In the genomic region with DNA sequence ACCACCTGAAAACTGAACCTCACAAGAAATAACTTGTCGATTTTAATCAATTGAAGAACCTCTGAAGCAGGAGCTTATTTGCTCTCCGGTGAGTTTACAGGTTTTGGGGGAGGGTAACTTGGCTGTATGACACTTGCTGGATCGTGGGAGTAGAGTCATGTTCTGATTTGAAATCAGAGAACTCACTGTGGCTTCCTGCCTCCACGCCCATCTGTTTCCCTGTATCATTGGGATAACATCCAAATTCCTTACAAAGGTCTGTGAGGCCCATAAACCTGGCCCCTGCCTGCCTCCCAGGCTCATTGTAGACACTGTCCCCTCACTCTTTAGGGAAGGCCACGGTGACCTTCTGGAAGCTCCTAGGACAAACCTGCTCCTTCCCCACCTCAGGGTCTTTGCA, we compare ENCODE assay signal across 12 cellular contexts. TPM values are rescaled to one million over a fixed set of nuclear protein-coding genes. Genes with fewer than 3 reads are reported as not detected.
DNase-seq lines count a peak whose midpoint lies in the region; ATAC-seq, FAIRE-seq and TF ChIP-seq lines count a peak whose summit lies in the region.
"Had no signal": no experiment of that assay in that cellular context is flagged by ENCODE, and none has a peak within 500 bp of the region (broad histone marks: within the 10 kb centered on the region; RNA-seq: fewer than 3 reads in every experiment).

No MANE protein-coding gene starts in this region.

- no peak for ATAC-seq in activated CD8-positive, alpha-beta T cell treated with anti-CD3 and anti-CD28 coated beads for 36 hours
- ATAC-seq in activated CD8-positive, alpha-beta T cell treated with anti-CD3 and anti-CD28 coated beads, Interleukin-2, amount 10 ng/mL, durations not matched to agents 7 days and 5 days = no peak
- no peak for ATAC-seq in HG03280 (IDR thresholded peaks at IDR 0.05; ENCODE audit: unreplicated experiment)

- no peak overlapping the region for H3K4me3 Mint-ChIP-seq in activated CD8-positive, alpha-beta T cell treated with anti-CD3 and anti-CD28 coated beads for 36 hours
- H3K4me3 Mint-ChIP-seq in activated CD8-positive, alpha-beta T cell treated with anti-CD3 and anti-CD28 coated beads, Interleukin-2, amount 10 ng/mL, durations not matched to agents 7 days and 5 days = no peak overlapping the region
- H3K4me3 Mint-ChIP-seq: activated B cell treated with CpG ODN at 0.5 μM for 24 hours had no signal

- H3K4me3 ChIP-seq in small intestine (ENCODE audit: low read depth in 1 of 2, low read length in 2 of 2) = no peak overlapping the region
- H3K4me3 ChIP-seq: gastrocnemius medialis, SJSA1 had no signal

- intact Hi-C loops in activated CD8-positive, alpha-beta T cell treated with anti-CD3 and anti-CD28 coated beads for 36 hours (cut with micrococcal nuclease) = no loop called here

- H3K4me1 Mint-ChIP-seq in activated CD8-positive, alpha-beta T cell treated with anti-CD3 and anti-CD28 coated beads for 36 hours (ENCODE audit: low read depth) = peaks cover 40% of the 10 kb centered on the region
- peaks cover 29% of the 10 kb centered on the region for H3K4me1 Mint-ChIP-seq in activated CD8-positive, alpha-beta T cell treated with anti-CD3 and anti-CD28 coated beads, Interleukin-2, amount 10 ng/mL, durations not matched to agents 7 days and 5 days (ENCODE audit: low read depth)

- POLR2A ChIA-PET in activated CD8-positive, alpha-beta T cell treated with anti-CD3 and anti-CD28 coated beads for 36 hours (lab: Charles Lee) = no interaction called here
- POLR2A ChIA-PET in activated CD8-positive, alpha-beta T cell treated with anti-CD3 and anti-CD28 coated beads, Interleukin-2, amount 10 ng/mL, durations not matched to agents 7 days and 5 days (lab: Charles Lee) = interaction anchor here (1.1 kb wide), 1 partner anchor 91 kb away, joined by 3 read pairs; no protein-coding TSS in a partner anchor

- H3K27ac Mint-ChIP-seq in activated CD8-positive, alpha-beta T cell treated with anti-CD3 and anti-CD28 coated beads for 36 hours = peak overlapping the region; percentile 77
- no peak overlapping the region for H3K27ac Mint-ChIP-seq in activated CD8-positive, alpha-beta T cell treated with anti-CD3 and anti-CD28 coated beads, Interleukin-2, amount 10 ng/mL, durations not matched to agents 7 days and 5 days
- H3K27ac Mint-ChIP-seq: activated B cell treated with CpG ODN at 0.5 μM for 24 hours had no signal

- H3K9me3 ChIP-seq in small intestine (ENCODE audit: control insufficient read depth, low read depth) = no peaks in the 10 kb centered on the region
- H3K9me3 ChIP-seq: gastrocnemius medialis, SJSA1 had no signal

- peaks cover 2% of the 10 kb centered on the region for H3K9me3 Mint-ChIP-seq in activated CD8-positive, alpha-beta T cell treated with anti-CD3 and anti-CD28 coated beads for 36 hours
- no peaks in the 10 kb centered on the region for H3K9me3 Mint-ChIP-seq in activated CD8-positive, alpha-beta T cell treated with anti-CD3 and anti-CD28 coated beads, Interleukin-2, amount 10 ng/mL, durations not matched to agents 7 days and 5 days (ENCODE audit: insufficient read depth)
- H3K9me3 Mint-ChIP-seq: activated B cell treated with CpG ODN at 0.5 μM for 24 hours had no signal

- peak overlapping the region in 1 of 2 donors; percentile 73 for H3K27ac ChIP-seq in small intestine (ENCODE audit: low read depth in 1 of 2, low read length in 1 of 2)
- H3K27ac ChIP-seq: SJSA1 had no signal

- H3K4me1 ChIP-seq in small intestine (ENCODE audit: control insufficient read depth in 2 of 2, insufficient read depth in 1 of 2, low read depth in 1 of 2, low read length in 1 of 2) = peaks cover 0 to 3% of the 10 kb centered on the region in 2 donors

- TF ChIP-seq CTCF in activated CD8-positive, alpha-beta T cell treated with anti-CD3 and anti-CD28 coated beads for 36 hours (IDR thresholded peaks at IDR 0.05) = no peak

- CTCF ChIA-PET in activated CD8-positive, alpha-beta T cell treated with anti-CD3 and anti-CD28 coated beads for 36 hours (lab: Charles Lee) = interaction anchor here (1.0 to 3.1 kb wide), 4 partner anchors 22 to 192 kb away, joined by 3 to 12 read pairs (median 3); no protein-coding TSS in a partner anchor
- CTCF ChIA-PET in activated CD8-positive, alpha-beta T cell treated with anti-CD3 and anti-CD28 coated beads, Interleukin-2, amount 10 ng/mL, durations not matched to agents 7 days and 5 days (lab: Charles Lee) = interaction anchor here (0.8 to 3.1 kb wide), 4 partner anchors 34 to 192 kb away, joined by 3 to 17 read pairs (median 8); partner anchors contain the start of gene NOG

- no peaks in the 10 kb centered on the region for H3K36me3 ChIP-seq in small intestine (ENCODE audit: control insufficient read depth in 2 of 2, insufficient read depth in 2 of 2, low read length in 2 of 2)
- H3K36me3 ChIP-seq: gastrocnemius medialis, SJSA1 had no signal

- no peak for FAIRE-seq in small intestine (lab: Jason Lieb, UNC)
- FAIRE-seq in H54 (lab: Jason Lieb, UNC) = no peak

- DNase-seq in activated CD8-positive, alpha-beta T cell treated with anti-CD3 and anti-CD28 coated beads for 36 hours = peak; percentile 6
- no peak for DNase-seq in activated CD8-positive, alpha-beta T cell treated with anti-CD3 and anti-CD28 coated beads, Interleukin-2, amount 10 ng/mL, durations not matched to agents 7 days and 5 days
- DNase-seq in NCI-H2171 treated with DMSO at 0.1 percent for 48 hours (lab: John Stamatoyannopoulos, UW) = peak; percentile 68
- DNase-seq in cerebellar cortex (ENCODE audit: low spot score) = peak; percentile 68
- peak; percentile 19 for DNase-seq in small intestine
- DNase-seq in H54 (ENCODE audit: insufficient read length, low spot score) = no peak
- no peak for DNase-seq in middle frontal gyrus (ENCODE audit: extremely low spot score, low spot score)
- DNase-seq: activated B cell treated with CpG ODN at 0.5 μM for 24 hours, trophoblast cell had no signal

- no peak for TF ChIP-seq POLR2A in H54 (IDR thresholded peaks at IDR 0.05; ENCODE audit: low read depth, low read length)

- WGBS in small intestine, 3 donors = 41 to 59% (median 47%) methylated on average over 5 of the region's 5 CpGs

- H3K27me3 ChIP-seq in small intestine (ENCODE audit: control insufficient read depth in 2 of 2, insufficient read depth in 2 of 2, low read length in 2 of 2) = no peaks in the 10 kb centered on the region
- H3K27me3 ChIP-seq: gastrocnemius medialis, SJSA1 had no signal

- H3K36me3 Mint-ChIP-seq in activated CD8-positive, alpha-beta T cell treated with anti-CD3 and anti-CD28 coated beads for 36 hours (ENCODE audit: low read depth) = peaks cover 5% of the 10 kb centered on the region
- peaks cover 4% of the 10 kb centered on the region for H3K36me3 Mint-ChIP-seq in activated CD8-positive, alpha-beta T cell treated with anti-CD3 and anti-CD28 coated beads, Interleukin-2, amount 10 ng/mL, durations not matched to agents 7 days and 5 days (ENCODE audit: low read depth)

- no peaks in the 10 kb centered on the region for H3K27me3 Mint-ChIP-seq in activated CD8-positive, alpha-beta T cell treated with anti-CD3 and anti-CD28 coated beads for 36 hours
- peaks cover 4% of the 10 kb centered on the region for H3K27me3 Mint-ChIP-seq in activated CD8-positive, alpha-beta T cell treated with anti-CD3 and anti-CD28 coated beads, Interleukin-2, amount 10 ng/mL, durations not matched to agents 7 days and 5 days (ENCODE audit: low read depth)

RNA-seq across cellular contexts. Expression of gene C17orf67, which starts 48.3 kb away (rescaled TPM):
- total RNA-seq in activated CD8-positive, alpha-beta T cell treated with anti-CD3 and anti-CD28 coated beads for 36 hours = 1 to 10 TPM; 2.3 TPM
- 1 to 10 TPM; 3.1 to 3.2 TPM for total RNA-seq in activated CD8-positive, alpha-beta T cell treated with anti-CD3 and anti-CD28 coated beads, Interleukin-2, amount 10 ng/mL, durations not matched to agents 7 days and 5 days
- 10 to 100 TPM in 2 of 3 donors, 1 to 10 TPM in 1; 2.6 to 41.9 (median 10.5) TPM for polyA plus RNA-seq in small intestine

RNA-seq across cellular contexts. Expression of gene DGKE, which starts 48.6 kb away (rescaled TPM):
- total RNA-seq in activated CD8-positive, alpha-beta T cell treated with anti-CD3 and anti-CD28 coated beads for 36 hours = 10 to 100 TPM; 25.1 to 29.0 TPM
- 10 to 100 TPM; 30.8 to 31.1 TPM for total RNA-seq in activated CD8-positive, alpha-beta T cell treated with anti-CD3 and anti-CD28 coated beads, Interleukin-2, amount 10 ng/mL, durations not matched to agents 7 days and 5 days
- 1 to 10 TPM in 1 of 3 donors, under 1 TPM in 2; 0.27 to 2.0 (median 0.67) TPM for polyA plus RNA-seq in small intestine

Comparison
In these comparisons a context has a peak if more than half of its experiments do, and no peak if none do; other contexts are left out.
1. DNase-seq: peak in activated CD8-positive, alpha-beta T cell treated with anti-CD3 and anti-CD28 coated beads for 36 hours (single experiment), NCI-H2171 treated with DMSO at 0.1 percent for 48 hours (single experiment), cerebellar cortex (single experiment) and small intestine (single experiment); none in activated CD8-positive, alpha-beta T cell treated with anti-CD3 and anti-CD28 coated beads, Interleukin-2, amount 10 ng/mL, durations not matched to agents 7 days and 5 days (single experiment), H54 (single experiment) and middle frontal gyrus (single experiment).